ENCODE assay signal across 18 cellular contexts in genomic region chr5:59620535-59621212, GRCh38.
DNase-seq lines count a peak whose midpoint lies in the region; ATAC-seq, FAIRE-seq and TF ChIP-seq lines count a peak whose summit lies in the region.
"Had no signal": no experiment of that assay in that cellular context is flagged by ENCODE, and none has a peak within 500 bp of the region (broad histone marks: within the 10 kb centered on the region; RNA-seq: fewer than 3 reads in every experiment).

No MANE protein-coding gene starts in this region.

- H3K36me3 Mint-ChIP-seq in nephron progenitor cell (ENCODE audit: low read depth): no peaks in the 10 kb centered on the region
- H3K36me3 Mint-ChIP-seq: stimulated activated effector memory CD8-positive, alpha-beta T cell treated with anti-CD3 and anti-CD28 coated beads, Interleukin-12 subunit alpha, Interleukin-12 subunit beta, amount 100 ng/mL, for 72 hours had no signal

- no peak overlapping the region for H3K27ac Mint-ChIP-seq in nephron progenitor cell
- H3K27ac Mint-ChIP-seq: stimulated activated effector memory CD8-positive, alpha-beta T cell treated with anti-CD3 and anti-CD28 coated beads, Interleukin-12 subunit alpha, Interleukin-12 subunit beta, amount 100 ng/mL, for 72 hours had no signal

- H3K36me3 ChIP-seq in tibial artery: no peaks in the 10 kb centered on the region
- H3K36me3 ChIP-seq: pancreas had no signal

- peaks cover 0 to 33% (median 6%) of the 10 kb centered on the region in 4 donors for H3K4me1 ChIP-seq in tibial artery
- H3K4me1 ChIP-seq: pancreas had no signal

- in situ Hi-C loops in KBM-7 (cut with MboI; ENCODE audit: low pct_unique_long_range_greater_than_20kb, low sequenced_read_pairs): no loop called here

- H3K4me3 ChIP-seq in fibroblast of pulmonary artery (replicated peaks; ENCODE audit: low read depth, low read length): no peak overlapping the region
- H3K4me3 ChIP-seq in tibial artery: no peak overlapping the region
- H3K4me3 ChIP-seq: pancreas had no signal

- TF ChIP-seq CTCF in fibroblast of pulmonary artery (IDR thresholded peaks at IDR 0.05; ENCODE audit: low read length, missing control alignments): no peak
- no peak for TF ChIP-seq CTCF in nephron progenitor cell (IDR thresholded peaks at IDR 0.05)
- TF ChIP-seq CTCF in tibial artery (IDR thresholded peaks at IDR 0.05): no peak

- no peak overlapping the region for H3K4me3 Mint-ChIP-seq in nephron progenitor cell
- H3K4me3 Mint-ChIP-seq: stimulated activated effector memory CD8-positive, alpha-beta T cell treated with anti-CD3 and anti-CD28 coated beads, Interleukin-12 subunit alpha, Interleukin-12 subunit beta, amount 100 ng/mL, for 72 hours had no signal

- intact Hi-C loops in tibial artery (cut with DNase I; ENCODE audit: low total_unique reads) (no loop called here), Right ventricle myocardium inferior (cut with DNase I) (no loop called here)

- DNase-seq in COLO829 (ENCODE audit: low spot score): peak; percentile 12
- no peak for DNase-seq in GM19239 (ENCODE audit: insufficient read length, low spot score)
- peak; percentile 29 for DNase-seq in KBM-7
- DNase-seq in fibroblast of pulmonary artery (ENCODE audit: low read depth): peak; percentile 17
- no peak for DNase-seq in anterior cingulate cortex (lab: John Stamatoyannopoulos, UW)
- no peak for DNase-seq in nephron progenitor cell
- no peak for DNase-seq in tibial artery
- no peak for DNase-seq in Right ventricle myocardium inferior (ENCODE audit: missing footprints)
- DNase-seq: activated CD4-positive, alpha-beta T cell treated with anti-CD3 and anti-CD28 coated beads, Interleukin-2, amount 50 U/mL, for 48 hours; DMS53; IMR-90; midbrain; NCI-H1417 treated with DMSO at 0.1 percent for 48 hours; NCI-H345; pancreas; small intestine had no signal

- ATAC-seq in Right ventricle myocardium inferior: no peak
- ATAC-seq: pancreas; stimulated activated effector memory CD8-positive, alpha-beta T cell treated with anti-CD3 and anti-CD28 coated beads, Interleukin-12 subunit alpha, Interleukin-12 subunit beta, amount 100 ng/mL, for 72 hours had no signal

- FAIRE-seq in GM19239 (lab: Jason Lieb, UNC): peak; percentile 18
- FAIRE-seq: keratinocyte, pancreas, small intestine had no signal

- H3K27me3 Mint-ChIP-seq in nephron progenitor cell (ENCODE audit: low read depth, poor library complexity): no peaks in the 10 kb centered on the region

- no peaks in the 10 kb centered on the region for H3K27me3 ChIP-seq in tibial artery
- H3K27me3 ChIP-seq: pancreas had no signal

- H3K9me3 Mint-ChIP-seq in nephron progenitor cell: no peaks in the 10 kb centered on the region

- peaks cover 1% of the 10 kb centered on the region for H3K4me1 Mint-ChIP-seq in nephron progenitor cell
- H3K4me1 Mint-ChIP-seq: stimulated activated effector memory CD8-positive, alpha-beta T cell treated with anti-CD3 and anti-CD28 coated beads, Interleukin-12 subunit alpha, Interleukin-12 subunit beta, amount 100 ng/mL, for 72 hours had no signal

- H3K9me3 ChIP-seq in tibial artery: no peaks in the 10 kb centered on the region
- H3K9me3 ChIP-seq: pancreas had no signal

- peak overlapping the region in 1 of 2 donors; percentile 13 for H3K27ac ChIP-seq in tibial artery
- H3K27ac ChIP-seq: pancreas had no signal

Comparison
In these comparisons a context has a peak if more than half of its experiments do, and no peak if none do; other contexts are left out.
1. DNase-seq: peak in COLO829 (single experiment), KBM-7 (single experiment) and fibroblast of pulmonary artery (single experiment); none in GM19239 (single experiment), anterior cingulate cortex (0 of 58), nephron progenitor cell (single experiment), tibial artery (0 of 2) and Right ventricle myocardium inferior (single experiment).